8 cellular contexts compared by ENCODE assay signal in the genomic region with DNA sequence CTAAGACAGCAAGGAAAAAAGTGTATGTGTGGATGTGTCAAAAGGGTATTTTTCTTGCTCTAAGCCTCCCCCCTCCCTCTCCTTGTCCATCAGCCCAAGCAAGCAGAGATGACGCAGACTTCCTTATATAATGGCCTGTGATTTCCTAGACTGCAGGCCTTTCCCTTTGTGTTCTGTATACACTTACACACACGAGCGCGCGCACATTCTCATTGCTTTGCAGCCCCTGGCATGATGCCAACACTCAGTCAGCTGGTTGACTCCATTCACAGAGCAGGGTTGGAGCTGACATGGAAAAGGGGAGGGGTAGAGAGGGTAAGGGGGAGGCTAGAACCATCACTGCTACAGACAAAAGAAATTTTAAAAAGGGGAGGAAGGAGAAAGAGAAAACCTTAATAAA. TPM values are rescaled to one million over a fixed set of nuclear protein-coding genes. Genes with fewer than 3 reads are reported as not detected.
DNase-seq lines count a peak whose midpoint lies in the region; ATAC-seq and TF ChIP-seq lines count a peak whose summit lies in the region.

No MANE protein-coding gene starts in this region.

- no peak overlapping the region for H3K4me3 Mint-ChIP-seq in activated T-cell treated with anti-CD3 and anti-CD28 coated beads, Interleukin-2, amount 50 U/mL, for 4 hours
- no peak overlapping the region for H3K4me3 Mint-ChIP-seq in progenitor cell of endocrine pancreas (ENCODE audit: low read depth)

- H3K9me3 Mint-ChIP-seq in activated T-cell treated with anti-CD3 and anti-CD28 coated beads, Interleukin-2, amount 50 U/mL, for 4 hours = no peaks in the 10 kb centered on the region
- H3K9me3 Mint-ChIP-seq in progenitor cell of endocrine pancreas (ENCODE audit: low read depth) = no peaks in the 10 kb centered on the region

- peaks cover 25% of the 10 kb centered on the region for H3K4me1 Mint-ChIP-seq in activated T-cell treated with anti-CD3 and anti-CD28 coated beads, Interleukin-2, amount 50 U/mL, for 4 hours (ENCODE audit: low read depth)
- peaks cover 3% of the 10 kb centered on the region for H3K4me1 Mint-ChIP-seq in progenitor cell of endocrine pancreas (ENCODE audit: low read depth)

- H3K4me1 ChIP-seq in DND-41 (ENCODE audit: insufficient read depth, low read length) = no peaks in the 10 kb centered on the region
- peaks cover 21% of the 10 kb centered on the region for H3K4me1 ChIP-seq in osteoblast (ENCODE audit: insufficient read depth, low read length)

- DNase-seq in DND-41 = peak; percentile 19
- DNase-seq in NCI-H2171 (lab: John Stamatoyannopoulos, UW) = peak; percentile 95
- DNase-seq in activated T-cell treated with anti-CD3 and anti-CD28 coated beads, Interleukin-2, amount 50 U/mL, for 4 hours = peak; percentile 26
- DNase-seq in glomerular endothelial cell (ENCODE audit: extremely low read depth, low read depth, low spot score) = peak; percentile 94
- DNase-seq in osteoblast (ENCODE audit: insufficient read length, low spot score, missing footprints) = peak; percentile 92
- no peak for DNase-seq in ACHN
- DNase-seq in SKM-1 (lab: John Stamatoyannopoulos, UW; ENCODE audit: unreplicated experiment) = no peak
- no peak for DNase-seq in progenitor cell of endocrine pancreas (ENCODE audit: low spot score, unreplicated experiment)

- H3K27ac Mint-ChIP-seq in progenitor cell of endocrine pancreas = no peak overlapping the region

- no peaks in the 10 kb centered on the region for H3K27me3 Mint-ChIP-seq in activated T-cell treated with anti-CD3 and anti-CD28 coated beads, Interleukin-2, amount 50 U/mL, for 4 hours (ENCODE audit: low read depth)
- H3K27me3 Mint-ChIP-seq in progenitor cell of endocrine pancreas = no peaks in the 10 kb centered on the region

- H3K36me3 ChIP-seq in DND-41 (ENCODE audit: insufficient read depth, low read length) = peaks cover 10% of the 10 kb centered on the region
- H3K36me3 ChIP-seq in osteoblast (ENCODE audit: insufficient read depth, low read length) = no peaks in the 10 kb centered on the region

- no peak overlapping the region for H3K4me3 ChIP-seq in DND-41 (ENCODE audit: low read depth in 1 of 2, low read length in 2 of 2)
- peak overlapping the region; percentile 65 for H3K4me3 ChIP-seq in osteoblast (ENCODE audit: insufficient read depth, low read length)

- H3K79me2 ChIP-seq in DND-41 (ENCODE audit: insufficient read depth, low read length) (peaks cover 99% of the 10 kb centered on the region), osteoblast (ENCODE audit: insufficient read depth, low read length) (peaks cover 84% of the 10 kb centered on the region)

- no peak overlapping the region for H3K4me2 ChIP-seq in DND-41 (ENCODE audit: insufficient read depth, low read length)
- peak overlapping the region; percentile 84 for H3K4me2 ChIP-seq in osteoblast (ENCODE audit: insufficient read depth, low read length)

- peaks cover 62% of the 10 kb centered on the region for H4K20me1 ChIP-seq in DND-41 (ENCODE audit: insufficient read depth, low read length)
- peaks cover 9% of the 10 kb centered on the region for H4K20me1 ChIP-seq in osteoblast (ENCODE audit: insufficient read depth, low read length)

- no peak overlapping the region for H3K27ac ChIP-seq in DND-41 (ENCODE audit: low read length)
- peak overlapping the region; percentile 66 for H3K27ac ChIP-seq in osteoblast (ENCODE audit: low read depth, low read length)

- H3K27me3 ChIP-seq in DND-41 (ENCODE audit: insufficient read depth, low read length, poor library complexity) (no peaks in the 10 kb centered on the region), osteoblast (ENCODE audit: insufficient read depth, low read length) (no peaks in the 10 kb centered on the region)

- TF ChIP-seq CTCF in DND-41 (IDR thresholded peaks at IDR 0.05; ENCODE audit: borderline replicate concordance, extremely low read depth, low read length, poor library complexity, severe bottlenecking) = no peak
- no peak for TF ChIP-seq CTCF in osteoblast (IDR thresholded peaks at IDR 0.05; ENCODE audit: extremely low read depth, low read depth, low read length)
- no peak for TF ChIP-seq CTCF in progenitor cell of endocrine pancreas (IDR thresholded peaks at IDR 0.05; ENCODE audit: unreplicated experiment)

- no peak overlapping the region for H3K9ac ChIP-seq in DND-41 (ENCODE audit: low read depth, low read length)

- H3K9me3 ChIP-seq in DND-41 (ENCODE audit: insufficient read depth, low read length, severe bottlenecking) (no peaks in the 10 kb centered on the region), osteoblast (ENCODE audit: low read depth, low read length) (no peaks in the 10 kb centered on the region)

- no peak; the same call in 2 of the 3 replicates for ATAC-seq in DND-41 (ENCODE audit: insufficient read depth, low read depth)
- ATAC-seq in activated T-cell treated with anti-CD3 and anti-CD28 coated beads, Interleukin-2, amount 50 U/mL, for 4 hours = peak; percentile 40 to 49

- peaks cover 7% of the 10 kb centered on the region for H3K36me3 Mint-ChIP-seq in activated T-cell treated with anti-CD3 and anti-CD28 coated beads, Interleukin-2, amount 50 U/mL, for 4 hours (ENCODE audit: insufficient read depth)
- H3K36me3 Mint-ChIP-seq in progenitor cell of endocrine pancreas (ENCODE audit: insufficient read depth) = peaks cover 1% of the 10 kb centered on the region

- in situ Hi-C loops in ACHN (cut with HindIII; ENCODE audit: low pct_ligation_motif_present, low pct_unique_long_range_greater_than_20kb, low sequenced_read_pairs) = no loop called here

- H2AFZ ChIP-seq in DND-41 (ENCODE audit: low read depth, low read length) (no peak overlapping the region), osteoblast (ENCODE audit: low read length) (peak overlapping the region; percentile 20)

RNA-seq across cellular contexts. Expression of gene GATAD2B, which starts 41.8 kb away (rescaled TPM):
- total RNA-seq in activated T-cell treated with anti-CD3 and anti-CD28 coated beads, Interleukin-2, amount 50 U/mL, for 4 hours = 10 to 100 TPM; 57.3 to 58.3 (median 57.7) TPM
- 14.7 and 23.9 TPM in 2 replicates for total RNA-seq in glomerular endothelial cell
- total RNA-seq in osteoblast = 9.7 and 11.6 TPM in 2 replicates
- 48.8 and 52.6 TPM in 2 replicates for total RNA-seq in progenitor cell of endocrine pancreas

Comparison
In these comparisons a context has a peak if more than half of its experiments do, and no peak if none do; other contexts are left out.
1. DNase-seq: peak in DND-41 (single experiment), NCI-H2171 (single experiment), activated T-cell treated with anti-CD3 and anti-CD28 coated beads, Interleukin-2, amount 50 U/mL, for 4 hours (single experiment), glomerular endothelial cell (single experiment) and osteoblast (single experiment); none in ACHN (single experiment), SKM-1 (single experiment) and progenitor cell of endocrine pancreas (single experiment).